ENCODE assay signal across 1 cellular context in genomic region chr19:6708913-6709312, GRCh38.
TF ChIP-seq lines count a peak whose summit lies in the region.

No MANE protein-coding gene starts in this region.

TF ChIP-seq in HepG2, 621 proteins besides CTCF, POLR2A, EP300 and RAD21:
- peak; percentile 38 for TF ChIP-seq POLR2G (IDR thresholded peaks at IDR 0.05; ENCODE audit: low read depth, low read length)
TF ChIP-seq in HepG2: peak in this region for 1; not testable (repeated sequence) for 620.
